15 cellular contexts compared by ENCODE assay signal in the genomic region with DNA sequence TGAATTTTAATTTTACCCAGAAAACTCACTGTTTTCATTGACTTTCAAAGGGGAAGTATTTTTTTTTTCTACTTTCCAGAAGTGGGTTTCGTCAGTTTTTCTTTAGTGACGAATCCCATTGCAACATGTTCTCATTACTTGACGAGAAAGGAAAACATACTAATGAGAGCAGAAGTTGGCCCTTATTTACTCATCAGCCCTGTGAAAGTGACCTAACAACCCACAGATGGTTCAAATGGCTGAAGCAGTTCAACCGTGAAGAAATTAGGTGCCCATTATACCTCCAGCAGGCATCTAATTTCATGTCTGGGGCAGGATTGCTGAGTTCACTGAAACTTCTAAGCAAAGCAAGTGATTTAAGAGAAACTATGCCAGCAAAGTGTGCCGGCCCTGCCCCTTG. TPM values are rescaled to one million over a fixed set of nuclear protein-coding genes. Genes with fewer than 3 reads are reported as not detected.
DNase-seq lines count a peak whose midpoint lies in the region; ATAC-seq, FAIRE-seq and TF ChIP-seq lines count a peak whose summit lies in the region.
"Had no signal": no experiment of that assay in that cellular context is flagged by ENCODE, and none has a peak within 500 bp of the region (broad histone marks: within the 10 kb centered on the region; RNA-seq: fewer than 3 reads in every experiment).

No MANE protein-coding gene starts in this region.

- H3K9me3 ChIP-seq in right cardiac atrium (ENCODE audit: control insufficient read depth, low read length) (no peaks in the 10 kb centered on the region), kidney (ENCODE audit: control insufficient read depth in 1 of 2, low read length in 2 of 2) (no peaks in the 10 kb centered on the region), upper lobe of left lung (no peaks in the 10 kb centered on the region)
- H3K9me3 ChIP-seq: colonic mucosa had no signal

- WGBS in right cardiac atrium: 82% methylated on average over 5 of the region's 5 CpGs
- WGBS in upper lobe of left lung, 2 donors: 42 to 61% methylated on average over 5 of the region's 5 CpGs

- CTCF ChIA-PET in T-cell (lab: Charles Lee): no interaction called here

- peak; percentile 22 for ATAC-seq in left ventricle myocardium superior
- ATAC-seq in right cardiac atrium: no peak
- ATAC-seq in upper lobe of left lung (ENCODE audit: low FRiP score in 2 of 2): peak; percentile 73 to 77
- no peak for ATAC-seq in T-cell (replicated peaks in 1 of 4)

- peaks cover 2% of the 10 kb centered on the region for H3K27me3 Mint-ChIP-seq in T-helper 2 cell treated with Interferon-gamma antibody and Interleukin-4, amounts not matched to agents 5 μg/mL and 100 μg/mL, for 36 hours (ENCODE audit: low read depth)
- H3K27me3 Mint-ChIP-seq in T-cell: peaks cover 11 to 13% of the 10 kb centered on the region in 2 donors

- no peak for TF ChIP-seq POLR2A in upper lobe of left lung (IDR thresholded peaks at IDR 0.05)

- H3K27ac ChIP-seq in right cardiac atrium (ENCODE audit: low read length) (no peak overlapping the region), kidney (ENCODE audit: low read depth in 2 of 2, low read length in 2 of 2) (peak overlapping the region; percentile 19 to 76), upper lobe of left lung (peak overlapping the region; percentile 69 to 86 (median 82))
- H3K27ac ChIP-seq: colonic mucosa, WERI-Rb-1 had no signal

- TF ChIP-seq EP300 in upper lobe of left lung (IDR thresholded peaks at IDR 0.05): peak in 2 of 4 donors; percentile 67 to 78

- H3K4me3 ChIP-seq in right cardiac atrium (ENCODE audit: low read length) (no peak overlapping the region), kidney (ENCODE audit: low read length in 2 of 2) (no peak overlapping the region), upper lobe of left lung (no peak overlapping the region)
- H3K4me3 ChIP-seq: colonic mucosa had no signal

- intact Hi-C loops in left ventricle myocardium superior (cut with micrococcal nuclease): no loop called here
- intact Hi-C loops in right cardiac atrium (cut with DNase I): no loop called here
- intact Hi-C loops in kidney (cut with DNase I): no loop called here

- POLR2A ChIA-PET in T-cell (lab: Charles Lee): no interaction called here

- no peaks in the 10 kb centered on the region for H3K27me3 ChIP-seq in right cardiac atrium (ENCODE audit: control insufficient read depth, insufficient read depth)
- no peaks in the 10 kb centered on the region for H3K27me3 ChIP-seq in upper lobe of left lung
- H3K27me3 ChIP-seq: colonic mucosa had no signal

- H3K9me3 Mint-ChIP-seq in T-helper 2 cell treated with Interferon-gamma antibody and Interleukin-4, amounts not matched to agents 5 μg/mL and 100 μg/mL, for 36 hours: no peaks in the 10 kb centered on the region
- H3K9me3 Mint-ChIP-seq in T-cell: no peaks in the 10 kb centered on the region

- TF ChIP-seq CTCF in kidney (IDR thresholded peaks at IDR 0.05; ENCODE audit: borderline replicate concordance, extremely low read depth, insufficient read depth): no peak
- no peak for TF ChIP-seq CTCF in upper lobe of left lung (IDR thresholded peaks at IDR 0.05)

- H3K36me3 Mint-ChIP-seq in T-helper 2 cell treated with Interferon-gamma antibody and Interleukin-4, amounts not matched to agents 5 μg/mL and 100 μg/mL, for 36 hours (ENCODE audit: low read depth): no peaks in the 10 kb centered on the region
- H3K36me3 Mint-ChIP-seq in T-cell: no peaks in the 10 kb centered on the region

- DNase-seq in left ventricle myocardium superior (no peak), right cardiac atrium (no peak), RCC 7860 (ENCODE audit: low spot score) (peak; percentile 47), kidney (no peak), upper lobe of left lung (peak in 1 of 2 donors; percentile 33), superior temporal gyrus (ENCODE audit: extremely low spot score) (no peak), T-cell (no peak)
- no peak for DNase-seq in T-helper 2 cell treated with Interferon-gamma antibody and Interleukin-4, amounts not matched to agents 5 μg/mL and 100 μg/mL, for 36 hours (ENCODE audit: low spot score)
- DNase-seq: colonic mucosa; NCI-H2171; SHP77 treated with DMSO at 0.1 percent for 48 hours; stimulated activated naive CD4-positive, alpha-beta T cell; WERI-Rb-1 had no signal

- H3K4me1 ChIP-seq in right cardiac atrium (ENCODE audit: control insufficient read depth, insufficient read depth, low read length) (peaks cover 3% of the 10 kb centered on the region), kidney (ENCODE audit: control insufficient read depth in 1 of 2, insufficient read depth in 1 of 2, low read depth in 1 of 2, low read length in 2 of 2) (peaks cover 3 to 5% of the 10 kb centered on the region in 2 donors), upper lobe of left lung (no peaks in the 10 kb centered on the region)
- H3K4me1 ChIP-seq: colonic mucosa had no signal

- no peak overlapping the region for H3K4me3 Mint-ChIP-seq in T-helper 2 cell treated with Interferon-gamma antibody and Interleukin-4, amounts not matched to agents 5 μg/mL and 100 μg/mL, for 36 hours
- no peak overlapping the region for H3K4me3 Mint-ChIP-seq in T-cell

- FAIRE-seq in RCC 7860 (lab: Jason Lieb, UNC): no peak
- peak; percentile 17 for FAIRE-seq in kidney (lab: Jason Lieb, UNC)

- no peak overlapping the region for H3K27ac Mint-ChIP-seq in T-helper 2 cell treated with Interferon-gamma antibody and Interleukin-4, amounts not matched to agents 5 μg/mL and 100 μg/mL, for 36 hours
- H3K27ac Mint-ChIP-seq in T-cell: no peak overlapping the region

- H3K9ac ChIP-seq in kidney (ENCODE audit: low read length in 2 of 2): no peak overlapping the region

- H3K4me1 Mint-ChIP-seq in T-helper 2 cell treated with Interferon-gamma antibody and Interleukin-4, amounts not matched to agents 5 μg/mL and 100 μg/mL, for 36 hours (ENCODE audit: low read depth): peaks cover 9% of the 10 kb centered on the region
- no peaks in the 10 kb centered on the region for H3K4me1 Mint-ChIP-seq in T-cell

- H3K36me3 ChIP-seq in kidney (ENCODE audit: control insufficient read depth in 1 of 2, insufficient read depth in 2 of 2, low read length in 2 of 2) (no peaks in the 10 kb centered on the region), upper lobe of left lung (no peaks in the 10 kb centered on the region)
- H3K36me3 ChIP-seq: colonic mucosa, WERI-Rb-1 had no signal

RNA-seq across cellular contexts. Expression of a gene that starts 9.0 kb away (rescaled TPM):
- 1.9 TPM for total RNA-seq in left ventricle myocardium superior
- total RNA-seq in right cardiac atrium: under 1 TPM; 0.58 to 0.97 (median 0.68) TPM
- 0.16 TPM for polyA plus RNA-seq in right cardiac atrium
- total RNA-seq in kidney: 1.4 TPM
- polyA plus RNA-seq in kidney (ENCODE audit: insufficient read depth, low read depth, low replicate concordance): 0.30 TPM
- 10 to 100 TPM; 11.5 to 67.1 (median 25.5) TPM for total RNA-seq in upper lobe of left lung
- under 1 TPM in 2 of 5 donors, not detected in 3; 0.09 to 0.23 TPM for total RNA-seq in T-cell
- total RNA-seq: LHCN-M2, osteocyte had no signal

Comparison
In these comparisons a context has a peak if more than half of its experiments do, and no peak if none do; other contexts are left out.
1. ATAC-seq: peak in left ventricle myocardium superior (single experiment) and upper lobe of left lung (2 of 2); none in right cardiac atrium (0 of 2) and T-cell (0 of 4).